In the genomic region with DNA sequence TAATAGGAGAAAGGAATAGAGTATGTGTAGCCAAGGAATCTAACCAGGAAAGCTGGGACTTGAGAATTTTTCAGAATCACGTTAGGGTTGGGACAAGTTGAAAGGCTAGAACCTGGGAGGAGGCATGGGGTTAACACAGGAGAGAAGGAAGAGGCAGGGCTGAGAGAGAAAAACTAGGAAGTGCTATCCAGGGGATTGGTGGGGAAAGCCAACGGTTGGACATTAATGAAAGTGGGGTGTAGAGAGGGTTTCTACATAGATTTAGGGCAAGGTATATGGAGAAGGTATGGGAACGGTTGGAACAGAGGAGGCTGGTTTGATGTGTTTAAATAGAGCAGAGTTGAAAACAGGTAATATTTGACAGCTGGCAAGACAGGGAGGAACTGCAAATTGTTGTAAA, we compare ENCODE assay signal across 9 cellular contexts. TPM values are rescaled to one million over a fixed set of nuclear protein-coding genes. Genes with fewer than 3 reads are reported as not detected.
DNase-seq lines count a peak whose midpoint lies in the region; ATAC-seq and TF ChIP-seq lines count a peak whose summit lies in the region.
"Had no signal": no experiment of that assay in that cellular context is flagged by ENCODE, and none has a peak within 500 bp of the region (broad histone marks: within the 10 kb centered on the region; RNA-seq: fewer than 3 reads in every experiment).

No MANE protein-coding gene starts in this region.

- peaks cover 53% of the 10 kb centered on the region for H3K4me1 Mint-ChIP-seq in T-helper 17 cell

- H3K27ac Mint-ChIP-seq in T-helper 17 cell = peak overlapping the region; percentile 97

- ATAC-seq in T-helper 17 cell (no peak), HG03571 (IDR thresholded peaks at IDR 0.05; ENCODE audit: unreplicated experiment) (no peak), GM21367 (IDR thresholded peaks at IDR 0.05; ENCODE audit: unreplicated experiment) (no peak)

- H3K36me3 ChIP-seq in HAP-1 (replicated peaks) (peaks cover 63% of the 10 kb centered on the region), skeletal muscle tissue (ENCODE audit: control insufficient read depth in 3 of 3, insufficient read depth in 3 of 3, low read length in 3 of 3) (peaks cover 28 to 34% (median 34%) of the 10 kb centered on the region in 3 donors)

- DNase-seq in HAP-1 (ENCODE audit: low spot score in 2 of 2) (no peak), T-helper 17 cell (no peak), fibroblast of the aortic adventitia (ENCODE audit: low read depth) (no peak), NOMO-1 (lab: John Stamatoyannopoulos, UW; ENCODE audit: unreplicated experiment in 2 of 2) (no peak)
- DNase-seq: NK-92 treated with Interleukin-12 subunit alpha and Interleukin-12 subunit beta, amount 100 ng/mL, for 24 hours; nucleus accumbens had no signal

- TF ChIP-seq CTCF in fibroblast of the aortic adventitia (IDR thresholded peaks at IDR 0.05; ENCODE audit: insufficient read depth, low read length) = no peak

- H3K27ac ChIP-seq in skeletal muscle tissue (ENCODE audit: low read depth, low read length) = peak overlapping the region; percentile 99

- H3K36me3 Mint-ChIP-seq in T-helper 17 cell (ENCODE audit: low read depth) = peaks cover 33% of the 10 kb centered on the region

- H3K9me3 ChIP-seq in HAP-1 (no peaks in the 10 kb centered on the region), T-helper 17 cell (ENCODE audit: control insufficient read depth, low read length, poor library complexity, severe bottlenecking) (no peaks in the 10 kb centered on the region), skeletal muscle tissue (ENCODE audit: control insufficient read depth in 3 of 3, low read length in 3 of 3) (peaks cover 0 to 2% (median 0%) of the 10 kb centered on the region in 3 donors)

- peak overlapping the region; percentile 86 to 100 (median 91) for H3K9ac ChIP-seq in skeletal muscle tissue (ENCODE audit: low read depth in 1 of 3, low read length in 3 of 3)

- 0 out of 2 replicates have a peak, but pooled peaks cover 3% of the 10 kb centered on the region for H3K27me3 ChIP-seq in HAP-1 (ENCODE audit: low read depth)
- no peaks in the 10 kb centered on the region for H3K27me3 ChIP-seq in skeletal muscle tissue (ENCODE audit: control insufficient read depth in 3 of 3, insufficient read depth in 3 of 3, low read length in 3 of 3)

- H3K27me3 Mint-ChIP-seq in T-helper 17 cell = no peaks in the 10 kb centered on the region

- H3K4me3 Mint-ChIP-seq in T-helper 17 cell = peak overlapping the region; percentile 95

- in situ Hi-C loops in HAP-1 (cut with MboI; ENCODE audit: low sequenced_read_pairs) = no loop called here

- H3K4me3 ChIP-seq in HAP-1 (peak overlapping the region; percentile 96; the same call in 1 of the 2 replicates), fibroblast of the aortic adventitia (ENCODE audit: low read depth, low read length) (peak overlapping the region; percentile 93), skeletal muscle tissue (ENCODE audit: low read length in 3 of 3) (peak overlapping the region; percentile 75 to 100 (median 94))

- H3K4me1 ChIP-seq in HAP-1 = peaks cover 17% of the 10 kb centered on the region
- peaks cover 46 to 52% (median 48%) of the 10 kb centered on the region in 3 donors for H3K4me1 ChIP-seq in skeletal muscle tissue (ENCODE audit: control insufficient read depth in 3 of 3, insufficient read depth in 3 of 3, low read length in 3 of 3)

RNA-seq across cellular contexts. Expression of a gene that starts 2.7 kb away (rescaled TPM):
- total RNA-seq in T-helper 17 cell (1,000 to 10,000 TPM; 1,185 to 1,285 TPM), fibroblast of the aortic adventitia (ENCODE audit: low replicate concordance) (77.1 and 96.3 TPM in 2 replicates), skeletal muscle tissue (70.5 TPM)

RNA-seq across cellular contexts. Expression of a gene that starts 21.9 kb away (rescaled TPM):
- total RNA-seq in T-helper 17 cell (100 to 1,000 TPM; 121 to 131 TPM), fibroblast of the aortic adventitia (ENCODE audit: low replicate concordance) (37.6 and 316 TPM in 2 replicates), skeletal muscle tissue (178 TPM)

RNA-seq across cellular contexts. Expression of a gene that starts 32.2 kb away (rescaled TPM):
- not detected for total RNA-seq in T-helper 17 cell
- total RNA-seq in fibroblast of the aortic adventitia (ENCODE audit: low replicate concordance) = not detected in 2 replicates
- total RNA-seq in skeletal muscle tissue = not detected

RNA-seq across cellular contexts. Expression of a gene that starts 35.1 kb away (rescaled TPM):
- total RNA-seq in T-helper 17 cell (1 to 10 TPM in 1 of 2 donors, under 1 TPM in 1; 0.83 to 1.4 TPM), fibroblast of the aortic adventitia (ENCODE audit: low replicate concordance) (0.65 and 1.3 TPM in 2 replicates), skeletal muscle tissue (not detected)

RNA-seq across cellular contexts. Expression of a gene that starts 43.1 kb away (rescaled TPM):
- total RNA-seq in T-helper 17 cell = not detected
- total RNA-seq in fibroblast of the aortic adventitia (ENCODE audit: low replicate concordance) = not detected in 2 replicates
- total RNA-seq in skeletal muscle tissue = not detected

Comparison
In these comparisons a context has a peak if more than half of its experiments do, and no peak if none do; other contexts are left out.
1. RNA of a gene that starts 2.7 kb away (total RNA-seq): 1,185 to 1,285 TPM in T-helper 17 cell; 77.1 to 96.3 TPM in fibroblast of the aortic adventitia and 70.5 TPM in skeletal muscle tissue (single experiment); every median in the first group is over 10 times any median in the second.
2. Peak in every context shown above with its lines, with median percentiles within 50 percentile points of each other: H3K4me3 ChIP-seq.